ENCODE assay signal across 1 cellular context in the genomic region with DNA sequence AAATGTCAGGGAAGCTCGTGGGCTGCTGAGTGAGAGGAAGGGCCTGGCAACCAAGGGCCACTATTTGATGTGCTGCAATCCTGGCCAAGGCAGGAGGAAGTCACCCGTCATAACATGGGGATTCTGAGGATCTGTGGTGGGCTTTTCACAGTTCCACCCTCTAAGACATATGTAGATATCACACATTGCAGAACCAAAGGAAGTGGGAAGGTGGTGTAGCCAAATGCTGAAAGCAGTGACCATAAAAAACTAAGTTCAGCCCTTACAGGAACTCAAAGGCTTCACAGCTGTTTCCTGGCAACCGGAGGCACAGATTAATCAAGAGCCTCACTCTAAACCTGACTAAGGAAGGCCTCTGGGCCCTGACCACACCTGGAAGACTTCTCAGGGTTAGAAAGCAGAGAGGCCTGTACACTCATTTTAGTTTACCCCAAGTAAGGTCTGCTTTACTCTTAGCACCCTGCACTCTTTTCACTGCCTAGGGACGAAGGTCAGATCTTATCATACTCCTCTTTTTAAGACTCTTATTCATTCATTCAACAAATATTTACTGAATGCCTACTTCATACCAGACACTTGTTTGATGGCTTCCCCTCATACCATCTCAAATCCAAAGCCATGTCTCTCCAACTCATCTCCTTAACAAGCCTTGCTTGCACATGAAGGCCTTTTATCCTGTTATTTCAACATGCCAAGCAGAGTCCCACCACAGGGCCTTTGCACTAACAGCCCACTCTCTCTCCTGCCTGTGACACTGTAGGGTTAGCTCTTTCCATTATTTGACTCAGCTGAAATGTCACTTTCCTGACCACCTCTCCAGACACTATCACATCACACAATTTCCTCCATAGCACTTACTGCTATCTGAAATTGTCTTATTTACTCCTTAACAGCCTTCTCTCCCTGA.
TF ChIP-seq lines count a peak whose summit lies in the region.

No MANE protein-coding gene starts in this region.

TF ChIP-seq in GM12878, 131 proteins besides CTCF, POLR2A, EP300 and RAD21 (continued from another document and continues in another):
- TF ChIP-seq, protein P1, sequence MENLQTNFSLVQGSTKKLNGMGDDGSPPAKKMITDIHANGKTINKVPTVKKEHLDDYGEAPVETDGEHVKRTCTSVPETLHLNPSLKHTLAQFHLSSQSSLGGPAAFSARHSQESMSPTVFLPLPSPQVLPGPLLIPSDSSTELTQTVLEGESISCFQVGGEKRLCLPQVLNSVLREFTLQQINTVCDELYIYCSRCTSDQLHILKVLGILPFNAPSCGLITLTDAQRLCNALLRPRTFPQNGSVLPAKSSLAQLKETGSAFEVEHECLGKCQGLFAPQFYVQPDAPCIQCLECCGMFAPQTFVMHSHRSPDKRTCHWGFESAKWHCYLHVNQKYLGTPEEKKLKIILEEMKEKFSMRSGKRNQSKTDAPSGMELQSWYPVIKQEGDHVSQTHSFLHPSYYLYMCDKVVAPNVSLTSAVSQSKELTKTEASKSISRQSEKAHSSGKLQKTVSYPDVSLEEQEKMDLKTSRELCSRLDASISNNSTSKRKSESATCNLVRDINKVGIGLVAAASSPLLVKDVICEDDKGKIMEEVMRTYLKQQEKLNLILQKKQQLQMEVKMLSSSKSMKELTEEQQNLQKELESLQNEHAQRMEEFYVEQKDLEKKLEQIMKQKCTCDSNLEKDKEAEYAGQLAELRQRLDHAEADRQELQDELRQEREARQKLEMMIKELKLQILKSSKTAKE (IDR thresholded peaks at IDR 0.05; ENCODE audit: low read depth, poor library complexity, severe bottlenecking): no peak
- no peak for TF ChIP-seq ZNF217 (IDR thresholded peaks at IDR 0.05)
- TF ChIP-seq TARDBP (IDR thresholded peaks at IDR 0.05; ENCODE audit: borderline replicate concordance): no peak
- peak; percentile 72 for TF ChIP-seq IKZF1 (conservative IDR thresholded peaks at IDR 0.05)
- TF ChIP-seq CHD2 (IDR thresholded peaks at IDR 0.05; ENCODE audit: borderline replicate concordance, low read depth, low read length): no peak
- peak; percentile 50; the same call in 1 of the 2 replicates for TF ChIP-seq NBN (IDR thresholded peaks at IDR 0.05)
- no peak for TF ChIP-seq SIN3A (IDR thresholded peaks at IDR 0.05; ENCODE audit: low read depth, low read length)
- TF ChIP-seq, protein P2, sequence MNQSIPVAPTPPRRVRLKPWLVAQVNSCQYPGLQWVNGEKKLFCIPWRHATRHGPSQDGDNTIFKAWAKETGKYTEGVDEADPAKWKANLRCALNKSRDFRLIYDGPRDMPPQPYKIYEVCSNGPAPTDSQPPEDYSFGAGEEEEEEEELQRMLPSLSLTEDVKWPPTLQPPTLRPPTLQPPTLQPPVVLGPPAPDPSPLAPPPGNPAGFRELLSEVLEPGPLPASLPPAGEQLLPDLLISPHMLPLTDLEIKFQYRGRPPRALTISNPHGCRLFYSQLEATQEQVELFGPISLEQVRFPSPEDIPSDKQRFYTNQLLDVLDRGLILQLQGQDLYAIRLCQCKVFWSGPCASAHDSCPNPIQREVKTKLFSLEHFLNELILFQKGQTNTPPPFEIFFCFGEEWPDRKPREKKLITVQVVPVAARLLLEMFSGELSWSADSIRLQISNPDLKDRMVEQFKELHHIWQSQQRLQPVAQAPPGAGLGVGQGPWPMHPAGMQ (IDR thresholded peaks at IDR 0.05; ENCODE audit: borderline replicate concordance): no peak
- no peak for TF ChIP-seq TCF3 (IDR thresholded peaks at IDR 0.05; ENCODE audit: borderline replicate concordance, insufficient read depth, low read depth, low read length)
- TF ChIP-seq KAT2A (conservative IDR thresholded peaks at IDR 0.05; ENCODE audit: control insufficient read depth, low read depth, low read length): no peak
- TF ChIP-seq, protein P3, sequence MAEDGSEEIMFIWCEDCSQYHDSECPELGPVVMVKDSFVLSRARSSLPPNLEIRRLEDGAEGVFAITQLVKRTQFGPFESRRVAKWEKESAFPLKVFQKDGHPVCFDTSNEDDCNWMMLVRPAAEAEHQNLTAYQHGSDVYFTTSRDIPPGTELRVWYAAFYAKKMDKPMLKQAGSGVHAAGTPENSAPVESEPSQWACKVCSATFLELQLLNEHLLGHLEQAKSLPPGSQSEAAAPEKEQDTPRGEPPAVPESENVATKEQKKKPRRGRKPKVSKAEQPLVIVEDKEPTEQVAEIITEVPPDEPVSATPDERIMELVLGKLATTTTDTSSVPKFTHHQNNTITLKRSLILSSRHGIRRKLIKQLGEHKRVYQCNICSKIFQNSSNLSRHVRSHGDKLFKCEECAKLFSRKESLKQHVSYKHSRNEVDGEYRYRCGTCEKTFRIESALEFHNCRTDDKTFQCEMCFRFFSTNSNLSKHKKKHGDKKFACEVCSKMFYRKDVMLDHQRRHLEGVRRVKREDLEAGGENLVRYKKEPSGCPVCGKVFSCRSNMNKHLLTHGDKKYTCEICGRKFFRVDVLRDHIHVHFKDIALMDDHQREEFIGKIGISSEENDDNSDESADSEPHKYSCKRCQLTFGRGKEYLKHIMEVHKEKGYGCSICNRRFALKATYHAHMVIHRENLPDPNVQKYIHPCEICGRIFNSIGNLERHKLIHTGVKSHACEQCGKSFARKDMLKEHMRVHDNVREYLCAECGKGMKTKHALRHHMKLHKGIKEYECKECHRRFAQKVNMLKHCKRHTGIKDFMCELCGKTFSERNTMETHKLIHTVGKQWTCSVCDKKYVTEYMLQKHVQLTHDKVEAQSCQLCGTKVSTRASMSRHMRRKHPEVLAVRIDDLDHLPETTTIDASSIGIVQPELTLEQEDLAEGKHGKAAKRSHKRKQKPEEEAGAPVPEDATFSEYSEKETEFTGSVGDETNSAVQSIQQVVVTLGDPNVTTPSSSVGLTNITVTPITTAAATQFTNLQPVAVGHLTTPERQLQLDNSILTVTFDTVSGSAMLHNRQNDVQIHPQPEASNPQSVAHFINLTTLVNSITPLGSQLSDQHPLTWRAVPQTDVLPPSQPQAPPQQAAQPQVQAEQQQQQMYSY (CRISPR knock-in tag; IDR thresholded peaks at IDR 0.05): no peak
- peak; percentile 65; the same call in 1 of the 2 replicates for TF ChIP-seq SPI1 (IDR thresholded peaks at IDR 0.05; ENCODE audit: borderline replicate concordance, insufficient read depth, low read depth, low read length)
- TF ChIP-seq, protein P4, sequence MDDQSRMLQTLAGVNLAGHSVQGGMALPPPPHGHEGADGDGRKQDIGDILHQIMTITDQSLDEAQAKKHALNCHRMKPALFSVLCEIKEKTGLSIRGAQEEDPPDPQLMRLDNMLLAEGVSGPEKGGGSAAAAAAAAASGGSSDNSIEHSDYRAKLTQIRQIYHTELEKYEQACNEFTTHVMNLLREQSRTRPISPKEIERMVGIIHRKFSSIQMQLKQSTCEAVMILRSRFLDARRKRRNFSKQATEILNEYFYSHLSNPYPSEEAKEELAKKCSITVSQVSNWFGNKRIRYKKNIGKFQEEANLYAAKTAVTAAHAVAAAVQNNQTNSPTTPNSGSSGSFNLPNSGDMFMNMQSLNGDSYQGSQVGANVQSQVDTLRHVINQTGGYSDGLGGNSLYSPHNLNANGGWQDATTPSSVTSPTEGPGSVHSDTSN (IDR thresholded peaks at IDR 0.05; ENCODE audit: insufficient replicate concordance, low read depth, low read length): peak; percentile 35
- no peak for TF ChIP-seq RELA (IDR thresholded peaks at IDR 0.05; ENCODE audit: borderline replicate concordance, partially characterized antibody)
- TF ChIP-seq IKZF2 (IDR thresholded peaks at IDR 0.05): peak; percentile 54 to 63; a peak in 2 of 4 replicates
- TF ChIP-seq, protein P5, sequence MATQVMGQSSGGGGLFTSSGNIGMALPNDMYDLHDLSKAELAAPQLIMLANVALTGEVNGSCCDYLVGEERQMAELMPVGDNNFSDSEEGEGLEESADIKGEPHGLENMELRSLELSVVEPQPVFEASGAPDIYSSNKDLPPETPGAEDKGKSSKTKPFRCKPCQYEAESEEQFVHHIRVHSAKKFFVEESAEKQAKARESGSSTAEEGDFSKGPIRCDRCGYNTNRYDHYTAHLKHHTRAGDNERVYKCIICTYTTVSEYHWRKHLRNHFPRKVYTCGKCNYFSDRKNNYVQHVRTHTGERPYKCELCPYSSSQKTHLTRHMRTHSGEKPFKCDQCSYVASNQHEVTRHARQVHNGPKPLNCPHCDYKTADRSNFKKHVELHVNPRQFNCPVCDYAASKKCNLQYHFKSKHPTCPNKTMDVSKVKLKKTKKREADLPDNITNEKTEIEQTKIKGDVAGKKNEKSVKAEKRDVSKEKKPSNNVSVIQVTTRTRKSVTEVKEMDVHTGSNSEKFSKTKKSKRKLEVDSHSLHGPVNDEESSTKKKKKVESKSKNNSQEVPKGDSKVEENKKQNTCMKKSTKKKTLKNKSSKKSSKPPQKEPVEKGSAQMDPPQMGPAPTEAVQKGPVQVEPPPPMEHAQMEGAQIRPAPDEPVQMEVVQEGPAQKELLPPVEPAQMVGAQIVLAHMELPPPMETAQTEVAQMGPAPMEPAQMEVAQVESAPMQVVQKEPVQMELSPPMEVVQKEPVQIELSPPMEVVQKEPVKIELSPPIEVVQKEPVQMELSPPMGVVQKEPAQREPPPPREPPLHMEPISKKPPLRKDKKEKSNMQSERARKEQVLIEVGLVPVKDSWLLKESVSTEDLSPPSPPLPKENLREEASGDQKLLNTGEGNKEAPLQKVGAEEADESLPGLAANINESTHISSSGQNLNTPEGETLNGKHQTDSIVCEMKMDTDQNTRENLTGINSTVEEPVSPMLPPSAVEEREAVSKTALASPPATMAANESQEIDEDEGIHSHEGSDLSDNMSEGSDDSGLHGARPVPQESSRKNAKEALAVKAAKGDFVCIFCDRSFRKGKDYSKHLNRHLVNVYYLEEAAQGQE (IDR thresholded peaks at IDR 0.05; ENCODE audit: low read depth, low read length): no peak
- TF ChIP-seq POU2F2 (IDR thresholded peaks at IDR 0.05; ENCODE audit: borderline replicate concordance, low read depth, low read length): peak; percentile 18; the same call in 1 of the 3 replicates
- TF ChIP-seq NR2C2 (IDR thresholded peaks at IDR 0.05; ENCODE audit: borderline replicate concordance, control insufficient read depth, insufficient read length, low read depth): no peak
- 0 out of 2 replicates have a peak, but pooled peaks have one; percentile 33 for TF ChIP-seq TCF12 (IDR thresholded peaks at IDR 0.05; ENCODE audit: low read depth, low read length)
- peak; percentile 45; the same call in 1 of the 2 replicates for TF ChIP-seq PAX5 (IDR thresholded peaks at IDR 0.05; ENCODE audit: borderline replicate concordance, low read depth, low read length)
- TF ChIP-seq DPF2 (IDR thresholded peaks at IDR 0.05): no peak
- TF ChIP-seq, protein P6, sequence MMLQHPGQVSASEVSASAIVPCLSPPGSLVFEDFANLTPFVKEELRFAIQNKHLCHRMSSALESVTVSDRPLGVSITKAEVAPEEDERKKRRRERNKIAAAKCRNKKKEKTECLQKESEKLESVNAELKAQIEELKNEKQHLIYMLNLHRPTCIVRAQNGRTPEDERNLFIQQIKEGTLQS (IDR thresholded peaks at IDR 0.05; ENCODE audit: borderline replicate concordance, extremely low read depth, low read depth, low read length): no peak
- no peak for TF ChIP-seq KDM1A (IDR thresholded peaks at IDR 0.05; ENCODE audit: borderline replicate concordance)
- TF ChIP-seq, protein P7, sequence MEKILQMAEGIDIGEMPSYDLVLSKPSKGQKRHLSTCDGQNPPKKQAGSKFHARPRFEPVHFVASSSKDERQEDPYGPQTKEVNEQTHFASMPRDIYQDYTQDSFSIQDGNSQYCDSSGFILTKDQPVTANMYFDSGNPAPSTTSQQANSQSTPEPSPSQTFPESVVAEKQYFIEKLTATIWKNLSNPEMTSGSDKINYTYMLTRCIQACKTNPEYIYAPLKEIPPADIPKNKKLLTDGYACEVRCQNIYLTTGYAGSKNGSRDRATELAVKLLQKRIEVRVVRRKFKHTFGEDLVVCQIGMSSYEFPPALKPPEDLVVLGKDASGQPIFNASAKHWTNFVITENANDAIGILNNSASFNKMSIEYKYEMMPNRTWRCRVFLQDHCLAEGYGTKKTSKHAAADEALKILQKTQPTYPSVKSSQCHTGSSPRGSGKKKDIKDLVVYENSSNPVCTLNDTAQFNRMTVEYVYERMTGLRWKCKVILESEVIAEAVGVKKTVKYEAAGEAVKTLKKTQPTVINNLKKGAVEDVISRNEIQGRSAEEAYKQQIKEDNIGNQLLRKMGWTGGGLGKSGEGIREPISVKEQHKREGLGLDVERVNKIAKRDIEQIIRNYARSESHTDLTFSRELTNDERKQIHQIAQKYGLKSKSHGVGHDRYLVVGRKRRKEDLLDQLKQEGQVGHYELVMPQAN (conservative IDR thresholded peaks at IDR 0.05): no peak
- no peak for TF ChIP-seq CHD4 (IDR thresholded peaks at IDR 0.05)
- no peak for TF ChIP-seq EED (IDR thresholded peaks at IDR 0.05; ENCODE audit: low read depth)
- 0 out of 2 replicates have a peak, but pooled peaks have one; percentile 37 for TF ChIP-seq MTA2 (IDR thresholded peaks at IDR 0.05; ENCODE audit: low read depth)
- no peak for TF ChIP-seq NR2F1 (conservative IDR thresholded peaks at IDR 0.05)
- no peak for TF ChIP-seq ESRRA (IDR thresholded peaks at IDR 0.05; ENCODE audit: low read length)
- TF ChIP-seq RUNX3 (IDR thresholded peaks at IDR 0.05; ENCODE audit: low read length): peak; percentile 51
- TF ChIP-seq JUNB (IDR thresholded peaks at IDR 0.05): no peak
- no peak for TF ChIP-seq MYC (IDR thresholded peaks at IDR 0.05; ENCODE audit: insufficient read depth, insufficient read length, insufficient replicate concordance, low read length, severe bottlenecking)
- TF ChIP-seq ZNF622 (IDR thresholded peaks at IDR 0.05): no peak
- no peak for TF ChIP-seq TAF1 (IDR thresholded peaks at IDR 0.05; ENCODE audit: borderline replicate concordance, low read depth, low read length)
- TF ChIP-seq, protein P8, sequence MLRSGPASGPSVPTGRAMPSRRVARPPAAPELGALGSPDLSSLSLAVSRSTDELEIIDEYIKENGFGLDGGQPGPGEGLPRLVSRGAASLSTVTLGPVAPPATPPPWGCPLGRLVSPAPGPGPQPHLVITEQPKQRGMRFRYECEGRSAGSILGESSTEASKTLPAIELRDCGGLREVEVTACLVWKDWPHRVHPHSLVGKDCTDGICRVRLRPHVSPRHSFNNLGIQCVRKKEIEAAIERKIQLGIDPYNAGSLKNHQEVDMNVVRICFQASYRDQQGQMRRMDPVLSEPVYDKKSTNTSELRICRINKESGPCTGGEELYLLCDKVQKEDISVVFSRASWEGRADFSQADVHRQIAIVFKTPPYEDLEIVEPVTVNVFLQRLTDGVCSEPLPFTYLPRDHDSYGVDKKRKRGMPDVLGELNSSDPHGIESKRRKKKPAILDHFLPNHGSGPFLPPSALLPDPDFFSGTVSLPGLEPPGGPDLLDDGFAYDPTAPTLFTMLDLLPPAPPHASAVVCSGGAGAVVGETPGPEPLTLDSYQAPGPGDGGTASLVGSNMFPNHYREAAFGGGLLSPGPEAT (IDR thresholded peaks at IDR 0.05; ENCODE audit: low read depth): 0 out of 2 replicates have a peak, but pooled peaks have one; percentile 45
- peak in 1 of 2 experiments; percentile 13; a peak in 2 of 4 replicates for TF ChIP-seq BHLHE40 (IDR thresholded peaks at IDR 0.05; ENCODE audit: borderline replicate concordance in 1 of 2, low read depth in 2 of 2, low read length in 1 of 2)
- TF ChIP-seq, protein P9, sequence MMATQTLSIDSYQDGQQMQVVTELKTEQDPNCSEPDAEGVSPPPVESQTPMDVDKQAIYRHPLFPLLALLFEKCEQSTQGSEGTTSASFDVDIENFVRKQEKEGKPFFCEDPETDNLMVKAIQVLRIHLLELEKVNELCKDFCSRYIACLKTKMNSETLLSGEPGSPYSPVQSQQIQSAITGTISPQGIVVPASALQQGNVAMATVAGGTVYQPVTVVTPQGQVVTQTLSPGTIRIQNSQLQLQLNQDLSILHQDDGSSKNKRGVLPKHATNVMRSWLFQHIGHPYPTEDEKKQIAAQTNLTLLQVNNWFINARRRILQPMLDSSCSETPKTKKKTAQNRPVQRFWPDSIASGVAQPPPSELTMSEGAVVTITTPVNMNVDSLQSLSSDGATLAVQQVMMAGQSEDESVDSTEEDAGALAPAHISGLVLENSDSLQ (IDR thresholded peaks at IDR 0.05): peak; percentile 26; the same call in 1 of the 2 replicates
- no peak for TF ChIP-seq HDAC6 (IDR thresholded peaks at IDR 0.05; ENCODE audit: unreplicated experiment)
